8 cellular contexts compared by ENCODE assay signal in the genomic region with DNA sequence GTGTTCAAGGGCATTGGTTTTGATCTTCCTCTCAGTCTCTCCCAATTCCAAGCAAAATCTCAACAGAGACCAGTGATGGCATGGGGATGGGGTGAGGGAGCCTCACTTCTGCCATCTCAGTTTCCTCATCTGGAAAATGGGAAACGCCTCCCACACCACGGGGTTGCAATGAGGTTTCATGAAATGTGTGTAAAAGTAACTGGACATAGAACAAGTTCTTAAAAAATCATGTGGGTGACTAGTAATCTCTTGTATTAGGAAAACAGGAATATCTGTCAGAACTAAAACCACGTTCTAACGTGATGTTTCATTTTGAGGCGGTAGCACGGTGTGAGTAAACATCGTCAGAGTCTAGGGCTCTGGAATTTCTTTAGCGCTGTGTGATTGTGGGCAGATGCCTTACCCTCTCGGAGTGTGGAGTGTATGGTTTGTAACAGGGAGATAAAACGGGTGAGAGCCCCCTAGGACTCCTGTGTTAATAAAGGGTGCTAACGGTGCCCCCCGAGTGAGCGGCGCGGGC. TPM values are rescaled to one million over a fixed set of nuclear protein-coding genes. Genes with fewer than 3 reads are reported as not detected.
DNase-seq lines count a peak whose midpoint lies in the region; ATAC-seq and TF ChIP-seq lines count a peak whose summit lies in the region.

No MANE protein-coding gene starts in this region.

- H3K27ac ChIP-seq in esophagus (ENCODE audit: low read depth in 2 of 2, low read length in 1 of 2), result no peak overlapping the region

- H3K27me3 Mint-ChIP-seq in progenitor cell of endocrine pancreas, result peaks cover 9% of the 10 kb centered on the region

- WGBS in esophagus, 2 donors, result 2 to 3% methylated on average over 15 of the region's 15 CpGs

- no peaks in the 10 kb centered on the region for H3K27me3 ChIP-seq in esophagus (ENCODE audit: control insufficient read depth in 1 of 2, insufficient read depth in 2 of 2, low read length in 2 of 2)

- peaks cover 12% of the 10 kb centered on the region for H3K4me1 Mint-ChIP-seq in progenitor cell of endocrine pancreas (ENCODE audit: low read depth)

- peak; percentile 20 for ATAC-seq in GM18508 (IDR thresholded peaks at IDR 0.05; ENCODE audit: insufficient read depth, unreplicated experiment)

- no peaks in the 10 kb centered on the region for H3K36me3 Mint-ChIP-seq in progenitor cell of endocrine pancreas (ENCODE audit: insufficient read depth)

- DNase-seq in HFF-Myc (ENCODE audit: extremely low read depth, low read depth) (no peak), progenitor cell of endocrine pancreas (ENCODE audit: low spot score, unreplicated experiment) (no peak), mucosa of gallbladder (ENCODE audit: low spot score) (no peak), GOT3 (lab: John Stamatoyannopoulos, UW) (no peak), cerebellum (ENCODE audit: low spot score) (no peak)

- H3K27ac Mint-ChIP-seq in progenitor cell of endocrine pancreas, result no peak overlapping the region

- H3K36me3 ChIP-seq in esophagus (ENCODE audit: control insufficient read depth in 2 of 2, insufficient read depth in 2 of 2, low read length in 1 of 2), result no peaks in the 10 kb centered on the region

- H3K9me3 Mint-ChIP-seq in progenitor cell of endocrine pancreas (ENCODE audit: low read depth), result no peaks in the 10 kb centered on the region

- TF ChIP-seq CTCF in HFF-Myc (IDR thresholded peaks at IDR 0.05; ENCODE audit: low read depth, low read length, missing control alignments), result no peak
- TF ChIP-seq CTCF in progenitor cell of endocrine pancreas (IDR thresholded peaks at IDR 0.05; ENCODE audit: unreplicated experiment), result no peak

- H3K4me1 ChIP-seq in esophagus (ENCODE audit: control insufficient read depth in 2 of 2, insufficient read depth in 2 of 2, low read length in 1 of 2), result peaks cover 0 to 5% of the 10 kb centered on the region in 2 donors

- H3K4me3 Mint-ChIP-seq in progenitor cell of endocrine pancreas (ENCODE audit: low read depth), result peak overlapping the region; percentile 77

- H3K4me3 ChIP-seq in HFF-Myc (replicated peaks; ENCODE audit: low read depth, low read length) (peak overlapping the region; percentile 79), esophagus (ENCODE audit: low read depth in 1 of 2, low read length in 2 of 2) (peak overlapping the region; percentile 63 to 69)

- no peaks in the 10 kb centered on the region for H3K9me3 ChIP-seq in esophagus (ENCODE audit: control insufficient read depth in 2 of 2, insufficient read depth in 1 of 2, low read depth in 1 of 2, low read length in 1 of 2)

TF ChIP-seq in PFSK-1, 5 proteins besides CTCF, POLR2A, EP300 and RAD21:
- peak; percentile 25; the same call in 1 of the 2 replicates for TF ChIP-seq TAF1 (IDR thresholded peaks at IDR 0.05; ENCODE audit: borderline replicate concordance, insufficient read depth, low read length)
- no peak for TF ChIP-seq FOXP2 (optimal IDR thresholded peaks at IDR 0.05; ENCODE audit: borderline replicate concordance, extremely low read depth, extremely low read length, insufficient read depth)
- 0 out of 2 replicates have a peak, but pooled peaks have one; percentile 22 for TF ChIP-seq SIN3A (IDR thresholded peaks at IDR 0.05; ENCODE audit: borderline replicate concordance, insufficient read depth, low read length)
- TF ChIP-seq POLR2AphosphoS5 (IDR thresholded peaks at IDR 0.05; ENCODE audit: low read depth, low read length), result no peak
TF ChIP-seq in PFSK-1: peak in this region for 2.

RNA-seq across cellular contexts. Expression of a gene that starts 55.5 kb away (rescaled TPM):
- polyA plus RNA-seq in PFSK-1 (2012; ENCODE audit: insufficient read length, low read depth), result 0.21 TPM
- polyA plus RNA-seq in esophagus, result under 1 TPM; 0.06 to 0.13 TPM
- 7.1 and 8.9 TPM in 2 replicates for total RNA-seq in progenitor cell of endocrine pancreas
- total RNA-seq in mucosa of gallbladder, result 6.0 TPM
- 86.7 TPM for total RNA-seq in cerebellum
